10 cellular contexts compared by ENCODE assay signal in genomic region chr1:12168451-12169160, GRCh38. TPM values are rescaled to one million over a fixed set of nuclear protein-coding genes. Genes with fewer than 3 reads are reported as not detected.
DNase-seq lines count a peak whose midpoint lies in the region; ATAC-seq, FAIRE-seq and TF ChIP-seq lines count a peak whose summit lies in the region.
"Had no signal": no experiment of that assay in that cellular context is flagged by ENCODE, and none has a peak within 500 bp of the region (broad histone marks: within the 10 kb centered on the region; RNA-seq: fewer than 3 reads in every experiment).

No MANE protein-coding gene starts in this region.

- H3K9me3 Mint-ChIP-seq in T-helper 1 cell treated with Interleukin-12 subunit alpha and Interleukin-12 subunit beta and Interleukin-4 antibody, amounts not matched to agents 30 μg/mL and 1 μg/mL, for 36 hours: no peaks in the 10 kb centered on the region

- H3K4me1 Mint-ChIP-seq in T-helper 1 cell treated with Interleukin-12 subunit alpha and Interleukin-12 subunit beta and Interleukin-4 antibody, amounts not matched to agents 30 μg/mL and 1 μg/mL, for 36 hours (ENCODE audit: low read depth): peaks cover 70% of the 10 kb centered on the region

- SMC1A ChIA-PET in GM12878 (lab: Charles Lee; ENCODE audit: uncharacterized antibody, unreplicated experiment): interaction anchor here (0.6 to 20.8 kb wide), 14 partner anchors 9 to 123 kb away, joined by 3 to 347 read pairs (median 4); no protein-coding TSS in a partner anchor

- ATAC-seq in GM12878 (no peak), lower lobe of right lung (no peak), GM21390 (IDR thresholded peaks at IDR 0.05; ENCODE audit: unreplicated experiment) (no peak)

- in situ Hi-C loops in GM12878 (cut with MboI): loop anchor here (25.0 kb wide), 1 partner anchor 1569 kb away; no protein-coding TSS in a partner anchor

- TF ChIP-seq CTCF in GM12878 (IDR thresholded peaks at IDR 0.05 in 2 of 3, conservative IDR thresholded peaks at IDR 0.05 in 1 of 3; ENCODE audit: control insufficient read depth in 2 of 3, extremely low read depth in 1 of 3, insufficient read depth in 1 of 3, low read depth in 3 of 3, low read length in 3 of 3) (no peak), lower lobe of right lung (IDR thresholded peaks at IDR 0.05) (no peak)

- H3K79me2 ChIP-seq in GM12878 (ENCODE audit: control insufficient read depth, insufficient read depth, low read length): peaks cover 64% of the 10 kb centered on the region

- no peak for FAIRE-seq in GM12878 (lab: Jason Lieb, UNC)

- RAD21 ChIA-PET in GM12878 (lab: Charles Lee; ENCODE audit: unreplicated experiment): interaction anchor here (0.8 to 8.2 kb wide), 12 partner anchors 9 to 48 kb away, joined by 3 to 119 read pairs (median 4); no protein-coding TSS in a partner anchor

- intact Hi-C loops in GM12878 (cut with micrococcal nuclease; ENCODE audit: unreplicated experiment) (no loop called here), lower lobe of right lung (cut with DNase I) (no loop called here)

- no peak for TF ChIP-seq RAD21 in GM12878 (IDR thresholded peaks at IDR 0.05; ENCODE audit: insufficient read depth, low read depth, low read length)

- TF ChIP-seq POLR2A in GM12878 (IDR thresholded peaks at IDR 0.05; ENCODE audit: low read depth, low read length): no peak

- no peak for DNase-seq in T-helper 1 cell
- DNase-seq in GM12878 (ENCODE audit: low read depth, low spot score): no peak
- DNase-seq in lower lobe of right lung: no peak
- DNase-seq in substantia nigra (lab: John Stamatoyannopoulos, UW): no peak
- no peak for DNase-seq in GOT3 (lab: John Stamatoyannopoulos, UW)
- no peak for DNase-seq in H4 (ENCODE audit: low spot score)
- DNase-seq: PC-9 had no signal

- no peaks in the 10 kb centered on the region; the same call in 1 of the 2 replicates for H4K20me1 ChIP-seq in GM12878 (ENCODE audit: control insufficient read depth, insufficient read depth)

- H3K27ac Mint-ChIP-seq in T-helper 1 cell treated with Interleukin-12 subunit alpha and Interleukin-12 subunit beta and Interleukin-4 antibody, amounts not matched to agents 30 μg/mL and 1 μg/mL, for 36 hours: peak overlapping the region; percentile 81

- WGBS in GM12878 (ENCODE audit: insufficient coverage, insufficient replicate concordance, low lambda C conversion rate, missing lambda C conversion rate): 67% methylated on average over 17 of the region's 17 CpGs

- no TSS peak for BruUV-seq in GM12878 (replicated peaks; lab: Mats Ljungman, UMichigan)

- peak overlapping the region; percentile 100 for H3K4me3 Mint-ChIP-seq in T-helper 1 cell treated with Interleukin-12 subunit alpha and Interleukin-12 subunit beta and Interleukin-4 antibody, amounts not matched to agents 30 μg/mL and 1 μg/mL, for 36 hours

- H3K4me3 ChIP-seq in GM12878 (peak overlapping the region; percentile 91), lower lobe of right lung (peak overlapping the region; percentile 92)
- H3K4me3 ChIP-seq: PC-9 had no signal

- H3K27me3 Mint-ChIP-seq in T-helper 1 cell treated with Interleukin-12 subunit alpha and Interleukin-12 subunit beta and Interleukin-4 antibody, amounts not matched to agents 30 μg/mL and 1 μg/mL, for 36 hours (ENCODE audit: low read depth): no peaks in the 10 kb centered on the region

- H3K36me3 Mint-ChIP-seq in T-helper 1 cell treated with Interleukin-12 subunit alpha and Interleukin-12 subunit beta and Interleukin-4 antibody, amounts not matched to agents 30 μg/mL and 1 μg/mL, for 36 hours (ENCODE audit: low read depth): peaks cover 42% of the 10 kb centered on the region

- CTCF ChIA-PET in GM12878 (lab: Yijun Ruan, JAX): interaction anchor here (0.9 to 2.8 kb wide), 7 partner anchors 12 to 47 kb away, joined by 3 to 19 read pairs (median 6); no protein-coding TSS in a partner anchor

- H3K9me3 ChIP-seq in GM12878 (replicated peaks; ENCODE audit: control insufficient read depth, insufficient read depth, low read length) (no peaks in the 10 kb centered on the region), lower lobe of right lung (no peaks in the 10 kb centered on the region)

- TF ChIP-seq EP300 in GM12878 (IDR thresholded peaks at IDR 0.05; ENCODE audit: borderline replicate concordance in 1 of 2, control insufficient read depth in 1 of 2, low read depth in 2 of 2, low read length in 2 of 2): no peak

- no peak overlapping the region for H2AFZ ChIP-seq in GM12878 (ENCODE audit: control insufficient read depth, low read depth, low read length)
- H2AFZ ChIP-seq: PC-9 had no signal

- H3K36me3 ChIP-seq in GM12878 (ENCODE audit: control insufficient read depth in 2 of 2, insufficient read depth in 2 of 2, low read length in 1 of 2) (peaks cover 2 to 5% of the 10 kb centered on the region in 2 experiments; a peak in 3 of 4 replicates), lower lobe of right lung (no peaks in the 10 kb centered on the region)

- H3K27ac ChIP-seq in GM12878 (ENCODE audit: control insufficient read depth, insufficient read depth): peak overlapping the region; percentile 82
- H3K27ac ChIP-seq in lower lobe of right lung: peak overlapping the region; percentile 90
- peak overlapping the region; percentile 68 for H3K27ac ChIP-seq in substantia nigra (ENCODE audit: low read depth, low read length, poor library complexity, severe bottlenecking)
- H3K27ac ChIP-seq: 22Rv1, PC-9 had no signal

- H3K4me1 ChIP-seq in GM12878 (ENCODE audit: control insufficient read depth, insufficient read depth, low read length) (peaks cover 44% of the 10 kb centered on the region), lower lobe of right lung (peaks cover 65% of the 10 kb centered on the region)

- H3K27me3 ChIP-seq in GM12878 (replicated peaks in 1 of 2; ENCODE audit: control insufficient read depth in 2 of 2, insufficient read depth in 2 of 2, low read length in 1 of 2): no peaks in the 10 kb centered on the region
- H3K27me3 ChIP-seq in lower lobe of right lung (ENCODE audit: low read depth): no peaks in the 10 kb centered on the region

- H3K9ac ChIP-seq in GM12878 (ENCODE audit: control insufficient read depth, insufficient read depth, low read length): peak overlapping the region; percentile 88

- POLR2A ChIA-PET in GM12878 (lab: Charles Lee): interaction anchor here (0.5 to 3.3 kb wide), 10 partner anchors 9 to 35 kb away, joined by 3 to 35 read pairs (median 5); no protein-coding TSS in a partner anchor

- H3K4me2 ChIP-seq in GM12878 (ENCODE audit: control insufficient read depth, insufficient read depth): peak overlapping the region; percentile 89
- H3K4me2 ChIP-seq: PC-9 had no signal

TF ChIP-seq in GM12878, 131 proteins besides CTCF, POLR2A, EP300 and RAD21:
- TF ChIP-seq SPI1 (IDR thresholded peaks at IDR 0.05; ENCODE audit: borderline replicate concordance, insufficient read depth, low read depth, low read length) (0 out of 2 replicates have a peak, but pooled peaks have one; percentile 7), RUNX3 (IDR thresholded peaks at IDR 0.05; ENCODE audit: low read length) (no peak), IKZF1 (conservative IDR thresholded peaks at IDR 0.05) (peak; percentile 24; the same call in 1 of the 2 replicates), DPF2 (IDR thresholded peaks at IDR 0.05) (0 out of 2 replicates have a peak, but pooled peaks have one; percentile 10), NR2F1 (conservative IDR thresholded peaks at IDR 0.05) (0 out of 2 replicates have a peak, but pooled peaks have one; percentile 16), IRF5 (IDR thresholded peaks at IDR 0.05; ENCODE audit: borderline replicate concordance) (no peak), MLLT1 (IDR thresholded peaks at IDR 0.05) (0 out of 2 replicates have a peak, but pooled peaks have one; percentile 39)

RNA-seq across cellular contexts. Expression of gene TNFRSF1B, which starts 1.8 kb away (rescaled TPM):
- total RNA-seq in GM12878 (2013; cell fraction: nucleolus; rRNA removed): 88.1 and 95.5 TPM in 2 replicates
- 33.0 and 39.9 TPM in 2 replicates for total RNA-seq in GM12878 (2014; rRNA removed)
- total RNA-seq in GM12878 (2014; rRNA removed; fragmentation: Illumina TruSeq; extraction: Trizol): 22.4 and 24.4 TPM in 2 replicates
- 78.8 and 87.2 TPM in 2 replicates for total RNA-seq in GM12878 (2021)
- 22.2 TPM for polyA plus RNA-seq in GM12878 (2011; ENCODE audit: low read depth)
- polyA plus RNA-seq in GM12878 (2011; rRNA removed): 35.0 and 66.4 TPM in 2 replicates
- polyA plus RNA-seq in GM12878 (2011; cell fraction: cytosol; rRNA removed): 84.0 and 115 TPM in 2 replicates
- 23.9 and 33.3 TPM in 2 replicates for polyA plus RNA-seq in GM12878 (2011; cell fraction: nucleus; rRNA removed)
- 50.4 and 50.7 TPM in 2 replicates for polyA plus RNA-seq in GM12878 (2012)
- 15.0 and 32.4 TPM in 2 replicates for polyA plus RNA-seq in GM12878 (2014; fragmentation: Illumina TruSeq; extraction: Trizol)
- 10 to 100 TPM; 10.1 to 11.6 TPM for polyA plus RNA-seq in GM12878 (2014; fragmentation: Nextera tagmentation; extraction: Ambion mirVana)
- 47.3 and 53.1 TPM in 2 replicates for polyA plus RNA-seq in GM12878 (2014; rRNA removed)
- 10 to 100 TPM; 34.8 to 47.5 TPM for polyA plus RNA-seq in GM12878 (2016; fragmentation: Nextera tagmentation; extraction: Ambion mirVana)
- polyA minus RNA-seq in GM12878 (2011; rRNA and poly(A)+ RNA removed): 44.6 and 88.0 TPM in 2 replicates
- polyA minus RNA-seq in GM12878 (2011; cell fraction: cytosol; rRNA and poly(A)+ RNA removed): 32.2 and 47.0 TPM in 2 replicates
- polyA minus RNA-seq in GM12878 (2011; cell fraction: nucleus; rRNA and poly(A)+ RNA removed): 11.2 and 26.9 TPM in 2 replicates
- 67.0 TPM for total RNA-seq in lower lobe of right lung
- 0.47 and 0.93 TPM in 2 replicates for total RNA-seq in H4 (2014; rRNA removed; shearing (Covaris generic))

Comparison
In these comparisons a context has a peak if more than half of its experiments do, and no peak if none do; other contexts are left out.
1. RNA of gene TNFRSF1B, which starts 1.8 kb away (total RNA-seq): 67.0 TPM in lower lobe of right lung (single experiment) and 22.4 to 95.5 TPM in GM12878; 0.47 to 0.93 TPM in H4; every median in the first group is over 10 times any median in the second.
2. Peak in every context shown above with its lines, with median percentiles within 50 percentile points of each other: H3K27ac ChIP-seq.